Comparison of ENCODE assay signal across 1 cellular context in genomic region chr10:28722065-28722803, GRCh38.
A peak's percentile ranks its signal among the peaks of the same experiment; 100 is the strongest.
TF ChIP-seq lines count a peak whose summit lies in the region.

No MANE protein-coding gene starts in this region.

TF ChIP-seq in HepG2, 621 proteins besides CTCF, POLR2A, EP300 and RAD21 (continued from another document and continues in another):
- TF ChIP-seq TFE3 (CRISPR knock-in tag; IDR thresholded peaks at IDR 0.05) (no peak), NFYC (CRISPR knock-in tag; IDR thresholded peaks at IDR 0.05) (no peak), CCAR2 (optimal IDR thresholded peaks at IDR 0.05; ENCODE audit: low read depth, low read length) (no peak), GPBP1L1 (CRISPR knock-in tag; IDR thresholded peaks at IDR 0.05) (no peak), ZNF496 (CRISPR knock-in tag; IDR thresholded peaks at IDR 0.05; ENCODE audit: insufficient replicate concordance) (no peak), FOXA3 (CRISPR knock-in tag; IDR thresholded peaks at IDR 0.05) (no peak), ELF3 (CRISPR knock-in tag; IDR thresholded peaks at IDR 0.05) (no peak), KIAA2018 (CRISPR knock-in tag; IDR thresholded peaks at IDR 0.05; ENCODE audit: borderline replicate concordance) (no peak), HNRNPK (IDR thresholded peaks at IDR 0.05; ENCODE audit: low read depth, low read length, poor library complexity, severe bottlenecking) (no peak), ZBTB39 (CRISPR knock-in tag; IDR thresholded peaks at IDR 0.05) (no peak), NR3C1 (CRISPR knock-in tag; IDR thresholded peaks at IDR 0.05) (no peak), NR2F6 (IDR thresholded peaks at IDR 0.05) (0 out of 2 replicates have a peak, but pooled peaks have one; percentile 6), NR2F6 (CRISPR knock-in tag; IDR thresholded peaks at IDR 0.05) (peak; percentile 33; the same call in 1 of the 2 replicates), NFYB (CRISPR knock-in tag; IDR thresholded peaks at IDR 0.05) (no peak), SRF (IDR thresholded peaks at IDR 0.05; ENCODE audit: low read depth, low read length) (no peak), ZNF777 (CRISPR knock-in tag; IDR thresholded peaks at IDR 0.05) (no peak; the same call in 1 of the 2 replicates), ZNF761 (CRISPR knock-in tag; conservative IDR thresholded peaks at IDR 0.05) (no peak), BCL6 (CRISPR knock-in tag; IDR thresholded peaks at IDR 0.05) (no peak), MZF1 (CRISPR knock-in tag; IDR thresholded peaks at IDR 0.05; ENCODE audit: borderline replicate concordance) (no peak), TERF1 (CRISPR knock-in tag; IDR thresholded peaks at IDR 0.05) (no peak), ZNF276 (CRISPR knock-in tag; IDR thresholded peaks at IDR 0.05; ENCODE audit: low read depth) (no peak), ZFP36L2 (CRISPR knock-in tag; IDR thresholded peaks at IDR 0.05) (no peak), NR1H2 (CRISPR knock-in tag; IDR thresholded peaks at IDR 0.05; ENCODE audit: borderline replicate concordance, low read depth) (no peak), E2F2 (CRISPR knock-in tag; IDR thresholded peaks at IDR 0.05; ENCODE audit: borderline replicate concordance) (no peak), SP5 (CRISPR knock-in tag; IDR thresholded peaks at IDR 0.05; ENCODE audit: borderline replicate concordance, low read depth) (no peak), PLRG1 (conservative IDR thresholded peaks at IDR 0.05) (no peak), ZNF101 (CRISPR knock-in tag; IDR thresholded peaks at IDR 0.05; ENCODE audit: borderline replicate concordance, low read depth) (no peak), ZMYM4 (CRISPR knock-in tag; IDR thresholded peaks at IDR 0.05) (peak; percentile 23; the same call in 1 of the 2 replicates), ZNF775 (CRISPR knock-in tag; IDR thresholded peaks at IDR 0.05; ENCODE audit: borderline replicate concordance) (no peak), THAP8 (CRISPR knock-in tag; IDR thresholded peaks at IDR 0.05; ENCODE audit: borderline replicate concordance) (no peak), HIVEP1 (CRISPR knock-in tag; IDR thresholded peaks at IDR 0.05) (no peak), MBNL3 (CRISPR knock-in tag; conservative IDR thresholded peaks at IDR 0.05) (no peak), TRIM24 (CRISPR knock-in tag; IDR thresholded peaks at IDR 0.05) (no peak), GPN1 (CRISPR knock-in tag; IDR thresholded peaks at IDR 0.05; ENCODE audit: borderline replicate concordance) (no peak), ZKSCAN1 (IDR thresholded peaks at IDR 0.05; ENCODE audit: low read length) (no peak), MBD4 (IDR thresholded peaks at IDR 0.05; ENCODE audit: borderline replicate concordance, low read length) (no peak), TSC22D2 (CRISPR knock-in tag; IDR thresholded peaks at IDR 0.05; ENCODE audit: borderline replicate concordance) (no peak), ZNF33A (CRISPR knock-in tag; IDR thresholded peaks at IDR 0.05; ENCODE audit: borderline replicate concordance) (no peak), EED (CRISPR knock-in tag; IDR thresholded peaks at IDR 0.05) (no peak), JDP2 (CRISPR knock-in tag; IDR thresholded peaks at IDR 0.05; ENCODE audit: borderline replicate concordance) (no peak), ZNF678 (CRISPR knock-in tag; IDR thresholded peaks at IDR 0.05) (no peak), ZSCAN31 (CRISPR knock-in tag; IDR thresholded peaks at IDR 0.05; ENCODE audit: low read depth) (0 out of 2 replicates have a peak, but pooled peaks have one; percentile 36), SP140L (CRISPR knock-in tag; IDR thresholded peaks at IDR 0.05; ENCODE audit: borderline replicate concordance) (no peak), SOX13 (IDR thresholded peaks at IDR 0.05) (no peak), SOX13 (CRISPR knock-in tag; conservative IDR thresholded peaks at IDR 0.05 in 1 of 2, IDR thresholded peaks at IDR 0.05 in 1 of 2) (no peak), TRIM22 (IDR thresholded peaks at IDR 0.05) (no peak), ZNF782 (CRISPR knock-in tag; IDR thresholded peaks at IDR 0.05; ENCODE audit: borderline replicate concordance) (no peak), ZNF556 (CRISPR knock-in tag; IDR thresholded peaks at IDR 0.05; ENCODE audit: borderline replicate concordance) (no peak), BHLHE40 (IDR thresholded peaks at IDR 0.05; ENCODE audit: low read length) (0 out of 2 replicates have a peak, but pooled peaks have one; percentile 19)
